In the genomic region with DNA sequence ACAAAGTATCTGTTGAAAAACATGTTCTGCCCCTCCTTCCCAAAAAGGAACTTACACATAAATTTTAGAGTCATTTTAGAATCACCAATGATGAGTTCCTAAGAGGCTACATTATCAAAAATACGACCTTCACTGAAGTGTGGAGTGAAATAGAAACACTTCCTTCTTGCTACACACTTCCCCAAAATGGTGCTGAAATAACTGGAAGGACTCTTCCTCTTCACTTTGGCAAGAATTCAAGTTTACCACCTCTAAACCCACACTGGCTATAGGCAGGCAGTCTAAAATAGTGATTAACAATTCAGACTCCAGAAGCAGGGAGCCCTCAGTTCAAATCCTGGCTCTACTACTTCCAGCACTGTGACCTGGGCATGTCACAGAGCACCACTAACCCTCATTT, we compare ENCODE assay signal across 21 cellular contexts.
DNase-seq lines count a peak whose midpoint lies in the region; ATAC-seq and TF ChIP-seq lines count a peak whose summit lies in the region.
"Had no signal": no experiment of that assay in that cellular context is flagged by ENCODE, and none has a peak within 500 bp of the region (broad histone marks: within the 10 kb centered on the region; RNA-seq: fewer than 3 reads in every experiment).

No MANE protein-coding gene starts in this region.

- H3K27ac Mint-ChIP-seq in naive thymus-derived CD4-positive, alpha-beta T cell = no peak overlapping the region
- H3K27ac Mint-ChIP-seq: activated CD8-positive, alpha-beta T cell treated with anti-CD3 and anti-CD28 coated beads for 36 hours; activated naive CD8-positive, alpha-beta T cell treated with anti-CD3 and anti-CD28 coated beads for 36 hours; T-cell had no signal

- peak; percentile 29 for ATAC-seq in naive thymus-derived CD4-positive, alpha-beta T cell
- ATAC-seq in GM21528 (IDR thresholded peaks at IDR 0.05; ENCODE audit: low FRiP score, unreplicated experiment) = no peak
- ATAC-seq: activated CD8-positive, alpha-beta T cell treated with anti-CD3 and anti-CD28 coated beads for 36 hours; Panc1; T-cell had no signal

- H3K4me1 ChIP-seq in naive thymus-derived CD4-positive, alpha-beta T cell (ENCODE audit: control insufficient read depth in 2 of 2, insufficient read depth in 2 of 2, low read length in 2 of 2) = no peaks in the 10 kb centered on the region
- H3K4me1 ChIP-seq in effector memory CD4-positive, alpha-beta T cell (ENCODE audit: control insufficient read depth, insufficient read depth, low read length, poor library complexity, severe bottlenecking) = no peaks in the 10 kb centered on the region
- H3K4me1 ChIP-seq: testis had no signal

- POLR2A ChIA-PET in naive thymus-derived CD4-positive, alpha-beta T cell (lab: Charles Lee) = no interaction called here

- peaks cover 0 to 4% (median 0%) of the 10 kb centered on the region in 5 donors for H3K27me3 Mint-ChIP-seq in naive thymus-derived CD4-positive, alpha-beta T cell
- H3K27me3 Mint-ChIP-seq: activated CD8-positive, alpha-beta T cell treated with anti-CD3 and anti-CD28 coated beads for 36 hours; activated naive CD8-positive, alpha-beta T cell treated with anti-CD3 and anti-CD28 coated beads for 36 hours; T-cell had no signal

- H3K9me3 Mint-ChIP-seq in naive thymus-derived CD4-positive, alpha-beta T cell = peaks cover 0 to 10% (median 3%) of the 10 kb centered on the region in 11 donors
- H3K9me3 Mint-ChIP-seq: activated CD8-positive, alpha-beta T cell treated with anti-CD3 and anti-CD28 coated beads for 36 hours; activated naive CD8-positive, alpha-beta T cell treated with anti-CD3 and anti-CD28 coated beads for 36 hours had no signal

- H3K27ac ChIP-seq in HL-60 (replicated peaks) = peak overlapping the region; percentile 48
- H3K27ac ChIP-seq in naive thymus-derived CD4-positive, alpha-beta T cell (ENCODE audit: low read depth, low read length) = no peak overlapping the region
- no peak overlapping the region for H3K27ac ChIP-seq in effector memory CD4-positive, alpha-beta T cell (ENCODE audit: insufficient read depth, low read length, poor library complexity, severe bottlenecking)
- H3K27ac ChIP-seq: brain microvascular endothelial cell, epithelial cell of prostate had no signal

- H3K9me3 ChIP-seq in naive thymus-derived CD4-positive, alpha-beta T cell (ENCODE audit: control insufficient read depth in 2 of 3, low read length in 3 of 3) = no peaks in the 10 kb centered on the region
- H3K9me3 ChIP-seq in effector memory CD4-positive, alpha-beta T cell (ENCODE audit: control insufficient read depth, low read length) = no peaks in the 10 kb centered on the region
- H3K9me3 ChIP-seq: MG63, testis had no signal

- no peaks in the 10 kb centered on the region for H3K27me3 ChIP-seq in HL-60 (ENCODE audit: insufficient read depth, poor library complexity, severe bottlenecking)
- H3K27me3 ChIP-seq in naive thymus-derived CD4-positive, alpha-beta T cell (ENCODE audit: control insufficient read depth in 2 of 2, insufficient read depth in 2 of 2, low read length in 2 of 2) = no peaks in the 10 kb centered on the region
- no peaks in the 10 kb centered on the region for H3K27me3 ChIP-seq in effector memory CD4-positive, alpha-beta T cell (replicated peaks; ENCODE audit: control insufficient read depth, insufficient read depth, low read length, poor library complexity, severe bottlenecking)
- H3K27me3 ChIP-seq: brain microvascular endothelial cell, MG63, testis had no signal

- no peaks in the 10 kb centered on the region for H3K36me3 ChIP-seq in naive thymus-derived CD4-positive, alpha-beta T cell (ENCODE audit: control insufficient read depth in 2 of 3, insufficient read depth in 3 of 3, low read length in 3 of 3)
- no peaks in the 10 kb centered on the region for H3K36me3 ChIP-seq in effector memory CD4-positive, alpha-beta T cell (ENCODE audit: control insufficient read depth, insufficient read depth, low read length)
- H3K36me3 ChIP-seq: brain microvascular endothelial cell, MG63 had no signal

- in situ Hi-C loops in G401 (cut with HindIII; ENCODE audit: low sequenced_read_pairs) = no loop called here

- H3K36me3 Mint-ChIP-seq in naive thymus-derived CD4-positive, alpha-beta T cell = no peaks in the 10 kb centered on the region
- H3K36me3 Mint-ChIP-seq: activated naive CD8-positive, alpha-beta T cell treated with anti-CD3 and anti-CD28 coated beads for 36 hours; T-cell had no signal

- no peaks in the 10 kb centered on the region for H3K4me1 Mint-ChIP-seq in naive thymus-derived CD4-positive, alpha-beta T cell
- H3K4me1 Mint-ChIP-seq: activated naive CD8-positive, alpha-beta T cell treated with anti-CD3 and anti-CD28 coated beads for 36 hours; T-cell had no signal

- H3K4me3 ChIP-seq in HL-60 (replicated peaks; ENCODE audit: insufficient read depth, low read length) = no peak overlapping the region
- H3K4me3 ChIP-seq in naive thymus-derived CD4-positive, alpha-beta T cell (ENCODE audit: low read length) = no peak overlapping the region
- H3K4me3 ChIP-seq in effector memory CD4-positive, alpha-beta T cell (ENCODE audit: insufficient read depth, low read depth, low read length, poor library complexity, severe bottlenecking) = no peak overlapping the region
- H3K4me3 ChIP-seq: MG63, testis had no signal

- no peak for TF ChIP-seq CTCF in HL-60 (IDR thresholded peaks at IDR 0.05; ENCODE audit: insufficient read depth, low read length)

- no peak overlapping the region for H3K4me3 Mint-ChIP-seq in naive thymus-derived CD4-positive, alpha-beta T cell
- H3K4me3 Mint-ChIP-seq: activated CD8-positive, alpha-beta T cell treated with anti-CD3 and anti-CD28 coated beads for 36 hours; activated naive CD8-positive, alpha-beta T cell treated with anti-CD3 and anti-CD28 coated beads for 36 hours; T-cell had no signal

- intact Hi-C loops in naive thymus-derived CD4-positive, alpha-beta T cell (cut with micrococcal nuclease) = no loop called here

- DNase-seq in G401 (ENCODE audit: low spot score) = peak; percentile 2
- DNase-seq in HL-60 (ENCODE audit: low read depth in 1 of 2, low spot score in 1 of 2) = peak; percentile 3 to 67
- DNase-seq in RPMI8226 = peak; percentile 22
- no peak for DNase-seq in naive thymus-derived CD4-positive, alpha-beta T cell
- DNase-seq in SW 1271 (lab: John Stamatoyannopoulos, UW) = no peak
- no peak for DNase-seq in NCI-H748 (lab: John Stamatoyannopoulos, UW; ENCODE audit: unreplicated experiment)
- DNase-seq in effector memory CD4-positive, alpha-beta T cell = no peak
- DNase-seq: activated CD8-positive, alpha-beta T cell treated with anti-CD3 and anti-CD28 coated beads for 36 hours; activated naive CD8-positive, alpha-beta T cell treated with anti-CD3 and anti-CD28 coated beads for 36 hours; activated T-cell treated with anti-CD3 and anti-CD28 coated beads, Interleukin-2, amount 50 U/mL, for 48 hours; brain microvascular endothelial cell; cortex of kidney; left cardiac atrium; MG63; NCI-H2081 treated with DMSO at 0.1 percent for 48 hours; stimulated activated CD4-positive, alpha-beta T cell treated with anti-CD3 and anti-CD28 coated beads, Interleukin-4, amount 100 ng/mL, for 1 hour; T-cell; testis had no signal

- CTCF ChIA-PET in naive thymus-derived CD4-positive, alpha-beta T cell (lab: Charles Lee) = no interaction called here

Comparison
In these comparisons a context has a peak if more than half of its experiments do, and no peak if none do; other contexts are left out.
1. DNase-seq: peak in G401 (single experiment), HL-60 (2 of 2) and RPMI8226 (single experiment); none in naive thymus-derived CD4-positive, alpha-beta T cell (0 of 9), SW 1271 (0 of 2), NCI-H748 (single experiment) and effector memory CD4-positive, alpha-beta T cell (0 of 3).